ENCODE assay signal across 29 cellular contexts in the genomic region with DNA sequence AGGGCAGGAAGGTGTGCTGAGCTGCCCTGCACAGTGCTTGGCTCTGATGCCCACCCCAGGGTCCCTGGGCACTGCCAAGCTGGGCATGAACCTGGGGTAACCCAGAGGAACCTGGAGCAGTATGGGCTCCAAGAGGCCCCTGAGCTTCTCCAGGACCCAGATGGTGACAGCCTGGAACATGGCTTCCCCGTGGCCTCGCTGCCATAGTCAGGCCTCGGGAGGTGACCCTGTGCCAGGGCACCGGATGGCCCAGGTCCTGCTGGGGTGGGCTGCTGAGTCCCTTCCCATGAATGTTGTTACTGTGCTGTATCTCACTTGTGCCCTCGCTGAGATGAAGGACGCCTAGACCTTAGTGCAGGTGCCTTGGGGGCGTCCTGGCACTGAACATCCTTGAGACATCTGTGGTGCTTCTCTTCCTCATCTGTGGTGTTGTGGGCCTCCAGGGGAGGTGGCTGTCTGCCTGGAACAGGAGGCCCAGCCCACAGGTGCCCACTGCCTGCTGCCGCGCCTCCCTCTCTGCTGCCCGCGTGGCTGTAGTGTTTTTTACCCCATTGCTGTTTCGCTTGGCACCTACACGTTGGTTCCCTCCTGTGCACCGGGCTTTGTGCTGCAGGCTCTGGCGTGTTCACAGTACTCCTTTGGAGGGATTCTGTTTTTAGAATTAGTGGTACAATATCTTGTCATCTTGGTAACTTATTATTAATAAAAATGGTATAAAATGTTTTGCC.
"Had no signal": no experiment of that assay in that cellular context is flagged by ENCODE, and none has a peak within 500 bp of the region (broad histone marks: within the 10 kb centered on the region; RNA-seq: fewer than 3 reads in every experiment).

No MANE protein-coding gene starts in this region.

- DNase-seq: activated CD4-positive, alpha-beta T cell treated with anti-CD3 and anti-CD28 coated beads for 1 hour; activated CD4-positive, alpha-beta T cell treated with anti-CD3 and anti-CD28 coated beads for 48 hours; activated CD4-positive, alpha-beta T cell treated with anti-CD3 and anti-CD28 coated beads, Interleukin-2, amount 50 U/mL, for 4 hours; activated CD4-positive, CD25-positive, alpha-beta regulatory T cell; activated CD8-positive, alpha-beta T cell treated with anti-CD3 and anti-CD28 coated beads, Interleukin-2, amount 10 ng/mL, durations not matched to agents 7 days and 5 days; activated gamma-delta T cell treated with Interleukin-2 at 50 U/mL for 16 hours; activated naive CD4-positive, alpha-beta T cell treated with anti-CD3 and anti-CD28 coated beads for 36 hours; adrenal gland; body of pancreas; cerebellar nuclear complex; Kasumi-1; KBM-7; MM.1S; MV-4-11; NCI-H1092; NCI-H1436 treated with DMSO at 0.1 percent for 48 hours; NCI-H1694 treated with DMSO at 0.1 percent for 48 hours; NCI-H2029; NCI-H345; NCI-H524 treated with DMSO at 0.1 percent for 48 hours; PC-3; Peyer's patch; SIG-M5; T1000; WERI-Rb-1 had no signal

- H3K4me3 Mint-ChIP-seq: activated CD8-positive, alpha-beta T cell treated with anti-CD3 and anti-CD28 coated beads, Interleukin-2, amount 10 ng/mL, durations not matched to agents 7 days and 5 days; activated naive CD4-positive, alpha-beta T cell treated with anti-CD3 and anti-CD28 coated beads for 36 hours had no signal

- ATAC-seq: activated CD8-positive, alpha-beta T cell treated with anti-CD3 and anti-CD28 coated beads, Interleukin-2, amount 10 ng/mL, durations not matched to agents 7 days and 5 days; body of pancreas; PC-3; Right ventricle myocardium inferior; SK-N-SH treated with all-trans-retinoic acid at 6 μM for 48 hours had no signal

- H3K27ac Mint-ChIP-seq: activated CD8-positive, alpha-beta T cell treated with anti-CD3 and anti-CD28 coated beads, Interleukin-2, amount 10 ng/mL, durations not matched to agents 7 days and 5 days; activated naive CD4-positive, alpha-beta T cell treated with anti-CD3 and anti-CD28 coated beads for 36 hours; activated naive CD4-positive, alpha-beta T cell treated with anti-CD3 and anti-CD28 coated beads, Interleukin-2, amount 50 U/mL, for 72 hours; activated T-helper 2 cell treated with anti-CD3 and anti-CD28 coated beads, Interferon-gamma antibody, Interleukin-2, Interleukin-4, amounts not matched to agents 10 μg/mL and 5 μg/mL and 100 μg/mL, durations not matched to agents 14 hours and 24 hours and 36 hours had no signal

- H3K9me3 Mint-ChIP-seq: activated naive CD4-positive, alpha-beta T cell treated with anti-CD3 and anti-CD28 coated beads, Interleukin-2, amount 50 U/mL, for 72 hours; activated T-helper 2 cell treated with anti-CD3 and anti-CD28 coated beads, Interferon-gamma antibody, Interleukin-2, Interleukin-4, amounts not matched to agents 10 μg/mL and 5 μg/mL and 100 μg/mL, durations not matched to agents 14 hours and 24 hours and 36 hours had no signal
